34 cellular contexts compared by ENCODE assay signal in the genomic region with DNA sequence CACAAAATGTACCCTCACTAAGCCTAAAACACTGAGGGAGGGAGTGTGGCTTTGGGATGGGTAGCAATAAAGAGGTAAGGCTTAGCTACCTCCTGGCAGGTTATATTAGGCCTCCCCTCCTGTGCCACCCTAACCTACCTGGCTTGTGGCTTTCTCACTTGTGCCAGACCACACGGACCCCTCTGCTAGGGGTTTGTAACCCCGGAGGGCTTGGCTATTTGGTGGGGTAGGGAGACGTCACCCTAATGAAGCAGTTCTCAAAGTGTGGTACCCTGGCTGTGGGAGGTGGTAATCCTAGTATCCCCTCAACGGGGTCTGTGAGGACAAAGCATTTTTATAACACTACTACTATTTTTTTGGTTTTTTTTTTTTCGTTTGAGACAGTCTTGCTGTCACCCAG. TPM values are rescaled to one million over a fixed set of nuclear protein-coding genes. Genes with fewer than 3 reads are reported as not detected.
A peak's percentile ranks its signal among the peaks of the same experiment; 100 is the strongest.
DNase-seq lines count a peak whose midpoint lies in the region; ATAC-seq, FAIRE-seq and TF ChIP-seq lines count a peak whose summit lies in the region.
"Had no signal": no experiment of that assay in that cellular context is flagged by ENCODE, and none has a peak within 500 bp of the region (broad histone marks: within the 10 kb centered on the region; RNA-seq: fewer than 3 reads in every experiment).

No MANE protein-coding gene starts in this region.

- H3K9ac ChIP-seq in IMR-90 (ENCODE audit: low read depth, low read length): no peak overlapping the region
- H3K9ac ChIP-seq in mesenchymal stem cell (ENCODE audit: low read length): peak overlapping the region; percentile 29
- H3K9ac ChIP-seq: BLaER1 had no signal

- H3K4ac ChIP-seq in IMR-90 (ENCODE audit: low read depth, low read length) (no peak overlapping the region), mesenchymal stem cell (ENCODE audit: low read depth in 1 of 2, low read length in 2 of 2) (no peak overlapping the region)

- POLR2A ChIA-PET in A549 (lab: Yijun Ruan, JAX) (no interaction called here), IMR-90 (lab: Charles Lee; ENCODE audit: unreplicated experiment) (no interaction called here)

- H3K79me1 ChIP-seq in IMR-90 (ENCODE audit: low read depth in 1 of 2, low read length in 2 of 2): peaks cover 0 to 20% of the 10 kb centered on the region in 2 experiments; a peak in 1 of 4 replicates
- no peaks in the 10 kb centered on the region for H3K79me1 ChIP-seq in mesenchymal stem cell (replicated peaks; ENCODE audit: low read length, poor library complexity, severe bottlenecking)

- dilution Hi-C loops in IMR-90 (cut with HindIII; ENCODE audit: low sequenced_read_pairs, unreplicated experiment): no loop called here

- peaks cover 62% of the 10 kb centered on the region for H3K36me3 ChIP-seq in IMR-90 (ENCODE audit: control insufficient read depth, insufficient read depth, low read length)
- peaks cover 36 to 84% of the 10 kb centered on the region in 2 experiments for H3K36me3 ChIP-seq in mesenchymal stem cell (ENCODE audit: control insufficient read depth in 1 of 2, insufficient read depth in 2 of 2, low read depth in 1 of 2, low read length in 2 of 2)
- H3K36me3 ChIP-seq: BE2C, BLaER1 had no signal

- in situ Hi-C loops in IMR-90 (cut with MboI; ENCODE audit: low sequenced_read_pairs): no loop called here

- no peaks in the 10 kb centered on the region for H3K9me3 Mint-ChIP-seq in activated T-cell treated with anti-CD3 and anti-CD28 coated beads, Interleukin-2, amount 50 U/mL, for 24 hours
- H3K9me3 Mint-ChIP-seq: CD4-positive, alpha-beta memory T cell; CD4-positive, alpha-beta T cell; CD4-positive, CD25-positive, alpha-beta regulatory T cell; CD8-positive, alpha-beta memory T cell; CD8-positive, alpha-beta T cell had no signal

- H4K20me1 ChIP-seq in IMR-90 (ENCODE audit: insufficient read depth, low read length): peaks cover 8% of the 10 kb centered on the region; the same call in 1 of the 2 replicates
- H4K20me1 ChIP-seq: BLaER1 had no signal

- TF ChIP-seq POLR2A in A549 (IDR thresholded peaks at IDR 0.05; ENCODE audit: low read length): no peak
- no peak for TF ChIP-seq POLR2A in IMR-90 (IDR thresholded peaks at IDR 0.05; ENCODE audit: low read depth, low read length)
- no peak for TF ChIP-seq POLR2A in H54 (IDR thresholded peaks at IDR 0.05; ENCODE audit: low read depth, low read length)

- no peaks in the 10 kb centered on the region for H3K4me1 Mint-ChIP-seq in activated T-cell treated with anti-CD3 and anti-CD28 coated beads, Interleukin-2, amount 50 U/mL, for 24 hours (ENCODE audit: low read depth)
- H3K4me1 Mint-ChIP-seq: CD4-positive, alpha-beta memory T cell had no signal

- no peak overlapping the region for H2BK12ac ChIP-seq in mesenchymal stem cell (ENCODE audit: low read length in 2 of 2)

- TF ChIP-seq RAD21 in A549 (conservative IDR thresholded peaks at IDR 0.05 in 1 of 2, IDR thresholded peaks at IDR 0.05 in 1 of 2) (no peak), IMR-90 (IDR thresholded peaks at IDR 0.05; ENCODE audit: low read length) (no peak)

- H2AK9ac ChIP-seq in IMR-90 (replicated peaks; ENCODE audit: low read depth, low read length, poor library complexity): peak overlapping the region; percentile 15

- ATAC-seq in A549: no peak
- no peak for ATAC-seq in IMR-90 (ENCODE audit: low read depth)
- no peak for ATAC-seq in HG02970 (IDR thresholded peaks at IDR 0.05; ENCODE audit: low FRiP score, unreplicated experiment)
- ATAC-seq: CD8-positive, alpha-beta T cell had no signal

- H3K4me2 ChIP-seq in A549 (0 out of 3 replicates have a peak overlapping the region, but pooled peaks have one; percentile 5), IMR-90 (ENCODE audit: low read depth, low read length) (no peak overlapping the region), mesenchymal stem cell (ENCODE audit: low read length, poor library complexity, severe bottlenecking) (no peak overlapping the region)
- H3K4me2 ChIP-seq: BLaER1 had no signal

- intact Hi-C loops in IMR-90 (cut with micrococcal nuclease): no loop called here

- H3K9me1 ChIP-seq in IMR-90 (ENCODE audit: insufficient read depth, low read length): peaks cover 6% of the 10 kb centered on the region; the same call in 1 of the 2 replicates

- H3K14ac ChIP-seq in IMR-90 (replicated peaks; ENCODE audit: low read depth, low read length): no peak overlapping the region
- no peak overlapping the region for H3K14ac ChIP-seq in mesenchymal stem cell (ENCODE audit: low read length in 2 of 2)

- BruUV-seq in IMR-90 (replicated peaks; lab: Mats Ljungman, UMichigan): no TSS peak

- H2AK5ac ChIP-seq in IMR-90 (ENCODE audit: low read depth, low read length) (no peak overlapping the region), mesenchymal stem cell (ENCODE audit: low read length, severe bottlenecking) (no peak overlapping the region)

- H3K9me3 ChIP-seq in A549 (no peaks in the 10 kb centered on the region), IMR-90 (ENCODE audit: control insufficient read depth, insufficient read depth, low read length) (no peaks in the 10 kb centered on the region), mesenchymal stem cell (ENCODE audit: control insufficient read depth, low read length) (no peaks in the 10 kb centered on the region)
- H3K9me3 ChIP-seq: BE2C; BLaER1; BLaER1 treated with 17β-estradiol and CSF1 and Interleukin-3, amounts not matched to agents 10 nM and 100 nM; Caco-2 had no signal

- TF ChIP-seq CTCF in A549 (IDR thresholded peaks at IDR 0.05): no peak
- no peak for TF ChIP-seq CTCF in IMR-90 (conservative IDR thresholded peaks at IDR 0.05; ENCODE audit: low read depth, low read length)

- H3K27ac ChIP-seq in A549 (0 out of 6 replicates have a peak overlapping the region, but pooled peaks of 1 of the 2 experiments have one; percentile 0), IMR-90 (ENCODE audit: insufficient read depth, low read length) (no peak overlapping the region), mesenchymal stem cell (ENCODE audit: low read length, poor library complexity, severe bottlenecking) (no peak overlapping the region)
- H3K27ac ChIP-seq: 22Rv1; BLaER1; BLaER1 treated with 17β-estradiol and CSF1 and Interleukin-3, amounts not matched to agents 10 nM and 100 nM; C4-2B had no signal

- H2BK120ac ChIP-seq in IMR-90 (ENCODE audit: low read depth, low read length): no peak overlapping the region
- no peak overlapping the region for H2BK120ac ChIP-seq in mesenchymal stem cell (ENCODE audit: low read depth, low read length)

- H4K5ac ChIP-seq in IMR-90 (ENCODE audit: low read depth, low read length): no peak overlapping the region

- H2BK15ac ChIP-seq in IMR-90 (ENCODE audit: low read depth, low read length) (no peak overlapping the region), mesenchymal stem cell (ENCODE audit: low read depth, poor library complexity, severe bottlenecking) (no peak overlapping the region)

- H2BK20ac ChIP-seq in IMR-90 (ENCODE audit: low read depth, low read length): no peak overlapping the region

- H3K27me3 Mint-ChIP-seq in activated T-cell treated with anti-CD3 and anti-CD28 coated beads, Interleukin-2, amount 50 U/mL, for 24 hours: peaks cover 17% of the 10 kb centered on the region
- H3K27me3 Mint-ChIP-seq: B cell; CD4-positive, alpha-beta T cell had no signal

- no peak overlapping the region for H3K4me3 Mint-ChIP-seq in activated T-cell treated with anti-CD3 and anti-CD28 coated beads, Interleukin-2, amount 50 U/mL, for 24 hours
- H3K4me3 Mint-ChIP-seq: B cell; CD14-positive monocyte; CD4-positive, alpha-beta memory T cell; CD4-positive, alpha-beta T cell; CD8-positive, alpha-beta memory T cell; CD8-positive, alpha-beta T cell had no signal

- H3K56ac ChIP-seq in IMR-90 (ENCODE audit: extremely low read depth, insufficient read depth, low read length): no peak overlapping the region

- no peak overlapping the region for H3K27ac Mint-ChIP-seq in activated T-cell treated with anti-CD3 and anti-CD28 coated beads, Interleukin-2, amount 50 U/mL, for 24 hours
- H3K27ac Mint-ChIP-seq: B cell; CD4-positive, alpha-beta memory T cell; CD4-positive, alpha-beta T cell; CD4-positive, CD25-positive, alpha-beta regulatory T cell; CD8-positive, alpha-beta memory T cell; CD8-positive, alpha-beta T cell had no signal

- no peak for DNase-seq in A549 (ENCODE audit: low read depth in 1 of 2, low spot score in 1 of 2)
- no peak for DNase-seq in IMR-90
- no peak for DNase-seq in mesenchymal stem cell
- no peak for DNase-seq in activated T-cell treated with anti-CD3 and anti-CD28 coated beads, Interleukin-2, amount 50 U/mL, for 24 hours
- DNase-seq in H54 (ENCODE audit: insufficient read length, low spot score): no peak
- DNase-seq: 8988T; ACHN; AML-193; BE2C; C1 segment of cervical spinal cord; Caco-2; Calu3; CD4-positive, alpha-beta memory T cell; CD4-positive, alpha-beta T cell; CD4-positive, CD25-positive, alpha-beta regulatory T cell; CD8-positive, alpha-beta memory T cell; CD8-positive, alpha-beta T cell; COR-L47; DMS 273 treated with DMSO at 0.1 percent for 48 hours; DMS153; DMS53; DMS79; DMS79 treated with DMSO at 0.1 percent for 48 hours; DND-41; EL had no signal

- H2AFZ ChIP-seq in IMR-90 (replicated peaks; ENCODE audit: low read length, poor library complexity): no peak overlapping the region
- H2AFZ ChIP-seq in mesenchymal stem cell (ENCODE audit: low read depth, low read length): no peak overlapping the region

- no peaks in the 10 kb centered on the region for H3K36me3 Mint-ChIP-seq in activated T-cell treated with anti-CD3 and anti-CD28 coated beads, Interleukin-2, amount 50 U/mL, for 24 hours (ENCODE audit: low read depth)
- H3K36me3 Mint-ChIP-seq: CD4-positive, alpha-beta memory T cell; CD4-positive, CD25-positive, alpha-beta regulatory T cell; CD8-positive, alpha-beta memory T cell; CD8-positive, alpha-beta T cell had no signal

- peaks cover 78% of the 10 kb centered on the region for H3K4me1 ChIP-seq in A549
- H3K4me1 ChIP-seq in IMR-90 (ENCODE audit: control insufficient read depth, insufficient read depth, low read length): no peaks in the 10 kb centered on the region; the same call in 1 of the 2 replicates
- H3K4me1 ChIP-seq in mesenchymal stem cell (ENCODE audit: control insufficient read depth, insufficient read depth, low read depth, low read length): peaks cover 1% of the 10 kb centered on the region
- H3K4me1 ChIP-seq: BE2C, Caco-2 had no signal

- no peak overlapping the region for H3K4me3 ChIP-seq in A549
- no peak overlapping the region for H3K4me3 ChIP-seq in IMR-90 (ENCODE audit: insufficient read depth, low read depth, low read length)
- no peak overlapping the region for H3K4me3 ChIP-seq in mesenchymal stem cell (ENCODE audit: insufficient read depth in 1 of 2, low read depth in 1 of 2, low read length in 2 of 2)
- H3K4me3 ChIP-seq: BLaER1; BLaER1 treated with 17β-estradiol and CSF1 and Interleukin-3, amounts not matched to agents 10 nM and 100 nM had no signal

- TF ChIP-seq EP300 in A549 (IDR thresholded peaks at IDR 0.05): no peak

- H2BK5ac ChIP-seq in IMR-90 (ENCODE audit: low read depth, low read length, poor library complexity, severe bottlenecking) (no peak overlapping the region), mesenchymal stem cell (ENCODE audit: low read depth, low read length, poor library complexity, severe bottlenecking) (no peak overlapping the region)

- H3K27me3 ChIP-seq in IMR-90 (ENCODE audit: control insufficient read depth, insufficient read depth, low read length) (no peaks in the 10 kb centered on the region), mesenchymal stem cell (ENCODE audit: control insufficient read depth in 1 of 2, insufficient read depth in 1 of 2, low read length in 2 of 2) (no peaks in the 10 kb centered on the region)
- H3K27me3 ChIP-seq: BE2C; BLaER1; BLaER1 treated with 17β-estradiol and CSF1 and Interleukin-3, amounts not matched to agents 10 nM and 100 nM had no signal

- H3K18ac ChIP-seq in IMR-90 (ENCODE audit: low read depth, low read length) (no peak overlapping the region), mesenchymal stem cell (ENCODE audit: low read depth in 1 of 2, low read length in 2 of 2) (no peak overlapping the region)

- FAIRE-seq in A549 (lab: Jason Lieb, UNC) (no peak), H54 (lab: Jason Lieb, UNC) (no peak)
- FAIRE-seq: A204.1, D721Med had no signal

- H4K8ac ChIP-seq in IMR-90 (ENCODE audit: low read depth in 2 of 2, low read length in 2 of 2) (no peak overlapping the region), mesenchymal stem cell (ENCODE audit: low read length) (no peak overlapping the region)

- CTCF ChIA-PET in A549 (lab: Yijun Ruan, JAX): interaction anchor here (1.7 kb wide), 1 partner anchor 193 kb away, joined by 4 read pairs; no protein-coding TSS in a partner anchor
- CTCF ChIA-PET in IMR-90 (lab: Yijun Ruan, JAX): interaction anchor here (0.6 to 0.7 kb wide), 3 partner anchors 22 to 739 kb away, joined by 3 to 4 read pairs (median 3); no protein-coding TSS in a partner anchor

- H3K23ac ChIP-seq in IMR-90 (ENCODE audit: low read depth, low read length): no peak overlapping the region
- H3K23ac ChIP-seq in mesenchymal stem cell (ENCODE audit: low read length in 2 of 2): no peak overlapping the region

- 72% methylated on average over 4 of the region's 5 CpGs for WGBS in A549 (ENCODE audit: missing lambda C conversion rate)
- no CpG with 5 or more reads among the region's 5 CpGs for WGBS in IMR-90 (ENCODE audit: extremely low coverage in 2 of 2, insufficient read length in 1 of 2), 2 experiments
- 88% methylated on average over 1 of the region's 5 CpGs for WGBS in mesenchymal stem cell

- H4K91ac ChIP-seq in IMR-90 (ENCODE audit: insufficient read depth, low read depth, low read length) (no peak overlapping the region), mesenchymal stem cell (ENCODE audit: low read length) (no peak overlapping the region)

RNA-seq across cellular contexts. Expression of gene MCM5, which starts 9.0 kb away (rescaled TPM):
- polyA plus RNA-seq in A549 (2011; rRNA removed) (44.5 and 50.2 TPM in 2 replicates), A549 (2017; fragmentation: RNase III; extraction: RNeasy Plus Mini Kit Qiagen cat#74134 plus additional on column Dnase treatment) (94.4 to 99.1 TPM (median 98.1 TPM) in 3 replicates), IMR-90 (2012; rRNA removed) (43.0 and 44.3 TPM in 2 replicates)
- polyA plus RNA-seq in A549 (2012; cell fraction: cytosol; rRNA removed): 111 and 131 TPM in 2 replicates
- polyA plus RNA-seq in A549 (2012; cell fraction: nucleus; rRNA removed): 252 and 280 TPM in 2 replicates
- polyA minus RNA-seq in A549 (2011; rRNA and poly(A)+ RNA removed): 92.2 and 97.7 TPM in 2 replicates
- total RNA-seq in IMR-90 (2012; rRNA removed): 53.6 and 58.6 TPM in 2 replicates
- 24.6 and 31.4 TPM in 2 replicates for polyA plus RNA-seq in IMR-90 (2012; cell fraction: cytosol; rRNA removed)
- 29.3 and 58.8 TPM in 2 replicates for polyA plus RNA-seq in IMR-90 (2012; cell fraction: nucleus; rRNA removed; ENCODE audit: low replicate concordance)
- 6.9 TPM for polyA plus RNA-seq in mesenchymal stem cell (2013, experiment 1 of 2)
- polyA plus RNA-seq in mesenchymal stem cell (2013, experiment 2 of 2): 7.5 TPM

RNA-seq across cellular contexts. Expression of gene HMOX1, which starts 10.0 kb away (rescaled TPM):
- polyA plus RNA-seq in A549 (2011; rRNA removed) (97.7 and 129 TPM in 2 replicates), A549 (2017; fragmentation: RNase III; extraction: RNeasy Plus Mini Kit Qiagen cat#74134 plus additional on column Dnase treatment) (374 to 506 TPM (median 426 TPM) in 3 replicates), IMR-90 (2012; rRNA removed) (49.9 and 50.5 TPM in 2 replicates)
- polyA plus RNA-seq in A549 (2012; cell fraction: cytosol; rRNA removed): 295 and 372 TPM in 2 replicates
- 385 and 449 TPM in 2 replicates for polyA plus RNA-seq in A549 (2012; cell fraction: nucleus; rRNA removed)
- polyA minus RNA-seq in A549 (2011; rRNA and poly(A)+ RNA removed): 71.2 and 79.3 TPM in 2 replicates
- total RNA-seq in IMR-90 (2012; rRNA removed): 16.4 and 23.1 TPM in 2 replicates
- polyA plus RNA-seq in IMR-90 (2012; cell fraction: cytosol; rRNA removed): 82.4 and 91.3 TPM in 2 replicates
- 45.0 and 48.2 TPM in 2 replicates for polyA plus RNA-seq in IMR-90 (2012; cell fraction: nucleus; rRNA removed; ENCODE audit: low replicate concordance)
- polyA plus RNA-seq in mesenchymal stem cell (2013, experiment 1 of 2): 24.1 TPM
- 24.2 TPM for polyA plus RNA-seq in mesenchymal stem cell (2013, experiment 2 of 2)
- total RNA-seq: CD4-positive, CD25-positive, alpha-beta regulatory T cell had no signal
